Comparison of ENCODE assay signal across 1 cellular context in the genomic region with DNA sequence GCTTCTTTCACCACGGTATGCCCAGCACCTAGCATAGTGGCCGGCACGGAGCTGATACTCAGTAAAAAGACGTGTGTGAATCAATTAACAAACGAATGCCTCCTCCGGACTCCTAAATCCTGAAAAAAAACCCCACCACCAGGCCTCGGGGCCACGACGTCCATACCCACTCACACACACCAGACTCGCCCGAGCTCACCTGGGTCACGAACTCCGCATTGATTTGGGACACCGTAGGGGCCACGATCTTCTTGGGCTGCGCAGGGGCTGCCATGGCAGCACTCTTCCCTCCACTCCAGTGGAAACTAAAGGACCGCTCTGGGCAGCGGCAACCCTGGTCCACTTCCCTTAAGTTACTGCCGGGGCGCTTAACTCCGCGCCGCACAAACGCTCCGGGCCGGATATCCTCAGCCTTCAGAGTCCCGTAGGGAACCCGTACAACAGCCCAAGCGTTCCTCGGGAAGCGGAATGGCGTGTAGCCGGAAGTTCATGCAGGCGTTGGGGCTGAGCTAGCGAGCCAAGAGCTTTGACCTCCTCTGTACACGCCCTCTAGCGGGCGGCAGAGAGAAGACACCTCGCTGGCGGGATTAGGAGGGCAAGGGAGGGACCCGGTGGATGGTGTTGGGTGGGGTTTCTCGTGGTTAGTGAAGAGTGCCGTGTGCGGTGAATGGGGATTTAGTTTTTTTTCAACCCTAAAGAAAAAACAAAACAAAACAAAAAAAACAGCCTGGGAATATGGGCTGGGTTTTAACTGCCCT.
TF ChIP-seq lines count a peak whose summit lies in the region.

A gene (minus strand): TSS at position 403 of the 758 bp plus-strand sequence. CDS start 129 bp downstream, at position 274.

TF ChIP-seq in HepG2, 621 proteins besides CTCF, POLR2A, EP300 and RAD21 (continued from another document and continues in another):
- TF ChIP-seq, protein P1, sequence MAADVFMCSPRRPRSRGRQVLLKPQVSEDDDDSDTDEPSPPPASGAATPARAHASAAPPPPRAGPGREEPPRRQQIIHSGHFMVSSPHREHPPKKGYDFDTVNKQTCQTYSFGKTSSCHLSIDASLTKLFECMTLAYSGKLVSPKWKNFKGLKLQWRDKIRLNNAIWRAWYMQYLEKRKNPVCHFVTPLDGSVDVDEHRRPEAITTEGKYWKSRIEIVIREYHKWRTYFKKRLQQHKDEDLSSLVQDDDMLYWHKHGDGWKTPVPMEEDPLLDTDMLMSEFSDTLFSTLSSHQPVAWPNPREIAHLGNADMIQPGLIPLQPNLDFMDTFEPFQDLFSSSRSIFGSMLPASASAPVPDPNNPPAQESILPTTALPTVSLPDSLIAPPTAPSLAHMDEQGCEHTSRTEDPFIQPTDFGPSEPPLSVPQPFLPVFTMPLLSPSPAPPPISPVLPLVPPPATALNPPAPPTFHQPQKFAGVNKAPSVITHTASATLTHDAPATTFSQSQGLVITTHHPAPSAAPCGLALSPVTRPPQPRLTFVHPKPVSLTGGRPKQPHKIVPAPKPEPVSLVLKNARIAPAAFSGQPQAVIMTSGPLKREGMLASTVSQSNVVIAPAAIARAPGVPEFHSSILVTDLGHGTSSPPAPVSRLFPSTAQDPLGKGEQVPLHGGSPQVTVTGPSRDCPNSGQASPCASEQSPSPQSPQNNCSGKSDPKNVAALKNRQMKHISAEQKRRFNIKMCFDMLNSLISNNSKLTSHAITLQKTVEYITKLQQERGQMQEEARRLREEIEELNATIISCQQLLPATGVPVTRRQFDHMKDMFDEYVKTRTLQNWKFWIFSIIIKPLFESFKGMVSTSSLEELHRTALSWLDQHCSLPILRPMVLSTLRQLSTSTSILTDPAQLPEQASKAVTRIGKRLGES (CRISPR knock-in tag; IDR thresholded peaks at IDR 0.05; ENCODE audit: borderline replicate concordance) = 0 out of 2 replicates have a peak, but pooled peaks have one; percentile 46
- TF ChIP-seq, protein P2, sequence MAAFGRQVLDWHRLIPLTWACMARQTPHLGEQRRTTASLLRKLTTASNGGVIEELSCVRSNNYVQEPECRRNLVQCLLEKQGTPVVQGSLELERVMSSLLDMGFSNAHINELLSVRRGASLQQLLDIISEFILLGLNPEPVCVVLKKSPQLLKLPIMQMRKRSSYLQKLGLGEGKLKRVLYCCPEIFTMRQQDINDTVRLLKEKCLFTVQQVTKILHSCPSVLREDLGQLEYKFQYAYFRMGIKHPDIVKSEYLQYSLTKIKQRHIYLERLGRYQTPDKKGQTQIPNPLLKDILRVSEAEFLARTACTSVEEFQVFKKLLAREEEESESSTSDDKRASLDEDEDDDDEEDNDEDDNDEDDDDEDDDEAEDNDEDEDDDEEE (CRISPR knock-in tag; IDR thresholded peaks at IDR 0.05) = no peak; the same call in 1 of the 2 replicates
- TF ChIP-seq, protein P3, sequence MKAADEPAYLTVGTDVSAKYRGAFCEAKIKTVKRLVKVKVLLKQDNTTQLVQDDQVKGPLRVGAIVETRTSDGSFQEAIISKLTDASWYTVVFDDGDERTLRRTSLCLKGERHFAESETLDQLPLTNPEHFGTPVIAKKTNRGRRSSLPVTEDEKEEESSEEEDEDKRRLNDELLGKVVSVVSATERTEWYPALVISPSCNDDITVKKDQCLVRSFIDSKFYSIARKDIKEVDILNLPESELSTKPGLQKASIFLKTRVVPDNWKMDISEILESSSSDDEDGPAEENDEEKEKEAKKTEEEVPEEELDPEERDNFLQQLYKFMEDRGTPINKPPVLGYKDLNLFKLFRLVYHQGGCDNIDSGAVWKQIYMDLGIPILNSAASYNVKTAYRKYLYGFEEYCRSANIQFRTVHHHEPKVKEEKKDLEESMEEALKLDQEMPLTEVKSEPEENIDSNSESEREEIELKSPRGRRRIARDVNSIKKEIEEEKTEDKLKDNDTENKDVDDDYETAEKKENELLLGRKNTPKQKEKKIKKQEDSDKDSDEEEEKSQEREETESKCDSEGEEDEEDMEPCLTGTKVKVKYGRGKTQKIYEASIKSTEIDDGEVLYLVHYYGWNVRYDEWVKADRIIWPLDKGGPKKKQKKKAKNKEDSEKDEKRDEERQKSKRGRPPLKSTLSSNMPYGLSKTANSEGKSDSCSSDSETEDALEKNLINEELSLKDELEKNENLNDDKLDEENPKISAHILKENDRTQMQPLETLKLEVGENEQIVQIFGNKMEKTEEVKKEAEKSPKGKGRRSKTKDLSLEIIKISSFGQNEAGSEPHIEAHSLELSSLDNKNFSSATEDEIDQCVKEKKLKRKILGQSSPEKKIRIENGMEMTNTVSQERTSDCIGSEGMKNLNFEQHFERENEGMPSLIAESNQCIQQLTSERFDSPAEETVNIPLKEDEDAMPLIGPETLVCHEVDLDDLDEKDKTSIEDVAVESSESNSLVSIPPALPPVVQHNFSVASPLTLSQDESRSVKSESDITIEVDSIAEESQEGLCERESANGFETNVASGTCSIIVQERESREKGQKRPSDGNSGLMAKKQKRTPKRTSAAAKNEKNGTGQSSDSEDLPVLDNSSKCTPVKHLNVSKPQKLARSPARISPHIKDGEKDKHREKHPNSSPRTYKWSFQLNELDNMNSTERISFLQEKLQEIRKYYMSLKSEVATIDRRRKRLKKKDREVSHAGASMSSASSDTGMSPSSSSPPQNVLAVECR (CRISPR knock-in tag; IDR thresholded peaks at IDR 0.05; ENCODE audit: borderline replicate concordance) = peak; percentile 91
- TF ChIP-seq ZZZ3 (CRISPR knock-in tag; IDR thresholded peaks at IDR 0.05; ENCODE audit: borderline replicate concordance) (peak; percentile 94; the same call in 1 of the 2 replicates), POLR2AphosphoS5 (IDR thresholded peaks at IDR 0.05; ENCODE audit: low read depth, low read length) (peak; percentile 97), ZKSCAN5 (CRISPR knock-in tag; IDR thresholded peaks at IDR 0.05) (no peak), CREM (IDR thresholded peaks at IDR 0.05) (peak; percentile 96), CREM (CRISPR knock-in tag; IDR thresholded peaks at IDR 0.05) (no peak), ADNP (CRISPR knock-in tag; IDR thresholded peaks at IDR 0.05) (no peak), THAP11 (CRISPR knock-in tag; IDR thresholded peaks at IDR 0.05) (peak; percentile 97), MBD4 (IDR thresholded peaks at IDR 0.05; ENCODE audit: borderline replicate concordance, low read length) (no peak), AGO2 (optimal IDR thresholded peaks at IDR 0.05; ENCODE audit: low read depth, low read length) (peak; percentile 31), NRL (CRISPR knock-in tag; IDR thresholded peaks at IDR 0.05; ENCODE audit: borderline replicate concordance) (peak; percentile 77; the same call in 1 of the 2 replicates), ZNF644 (CRISPR knock-in tag; IDR thresholded peaks at IDR 0.05; ENCODE audit: low read depth) (peak; percentile 49), TBX3 (IDR thresholded peaks at IDR 0.05; ENCODE audit: borderline replicate concordance) (peak; percentile 17; the same call in 1 of the 2 replicates), CAMTA2 (CRISPR knock-in tag; IDR thresholded peaks at IDR 0.05; ENCODE audit: borderline replicate concordance) (no peak; the same call in 1 of the 2 replicates), NONO (IDR thresholded peaks at IDR 0.05) (no peak), NONO (CRISPR knock-in tag; conservative IDR thresholded peaks at IDR 0.05) (peak; percentile 97), PITX1 (CRISPR knock-in tag; IDR thresholded peaks at IDR 0.05) (peak; percentile 93), TOE1 (CRISPR knock-in tag; IDR thresholded peaks at IDR 0.05) (no peak), JUN (CRISPR knock-in tag; IDR thresholded peaks at IDR 0.05) (no peak), ZNF792 (CRISPR knock-in tag; IDR thresholded peaks at IDR 0.05) (peak; percentile 85), ZNF12 (CRISPR knock-in tag; IDR thresholded peaks at IDR 0.05) (peak; percentile 20; the same call in 1 of the 2 replicates), ZNF207 (IDR thresholded peaks at IDR 0.05; ENCODE audit: borderline replicate concordance) (no peak), ARNTL (CRISPR knock-in tag; IDR thresholded peaks at IDR 0.05) (0 out of 2 replicates have a peak, but pooled peaks have one; percentile 48), FOSL2 (CRISPR knock-in tag; IDR thresholded peaks at IDR 0.05) (peak; percentile 63), ZNF777 (CRISPR knock-in tag; IDR thresholded peaks at IDR 0.05) (no peak), JUND (CRISPR knock-in tag; IDR thresholded peaks at IDR 0.05) (peak; percentile 74), SRY (CRISPR knock-in tag; IDR thresholded peaks at IDR 0.05) (peak; percentile 26; the same call in 1 of the 2 replicates), HNF4G (IDR thresholded peaks at IDR 0.05; ENCODE audit: borderline replicate concordance, low read depth, low read length) (0 out of 2 replicates have a peak, but pooled peaks have one; percentile 20), HNF4G (CRISPR knock-in tag; IDR thresholded peaks at IDR 0.05; ENCODE audit: borderline replicate concordance, low read depth) (no peak; the same call in 1 of the 2 replicates), PAWR (CRISPR knock-in tag; IDR thresholded peaks at IDR 0.05; ENCODE audit: borderline replicate concordance) (0 out of 2 replicates have a peak, but pooled peaks have one; percentile 81), AHR (CRISPR knock-in tag; IDR thresholded peaks at IDR 0.05) (peak; percentile 76; the same call in 1 of the 2 replicates), TEAD3 (CRISPR knock-in tag; optimal IDR thresholded peaks at IDR 0.05; ENCODE audit: borderline replicate concordance) (peak; percentile 63), ZNF256 (CRISPR knock-in tag; conservative IDR thresholded peaks at IDR 0.05) (no peak; the same call in 1 of the 2 replicates), ZSCAN31 (CRISPR knock-in tag; IDR thresholded peaks at IDR 0.05; ENCODE audit: low read depth) (peak; percentile 72; the same call in 1 of the 2 replicates), ZC3H13 (CRISPR knock-in tag; IDR thresholded peaks at IDR 0.05) (no peak; the same call in 1 of the 2 replicates)
- TF ChIP-seq, protein P4, sequence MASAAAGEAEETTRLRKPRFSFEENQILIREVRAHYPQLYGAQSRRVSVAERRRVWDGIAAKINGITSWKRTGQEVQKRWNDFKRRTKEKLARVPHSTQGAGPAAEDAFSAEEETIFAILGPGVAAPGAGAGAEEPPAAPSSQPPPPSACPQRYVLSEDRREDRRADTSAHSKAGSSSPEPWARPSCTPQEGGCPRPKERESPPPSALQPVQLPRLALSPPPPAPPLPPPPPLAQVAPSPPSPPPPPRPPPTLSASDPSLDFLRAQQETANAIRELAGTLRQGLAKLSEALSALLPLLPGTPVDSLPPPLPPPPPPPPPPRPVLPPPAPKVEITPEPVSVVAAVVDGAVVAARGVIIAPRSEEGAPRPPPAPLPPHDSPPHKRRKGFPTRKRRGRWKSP (CRISPR knock-in tag; IDR thresholded peaks at IDR 0.05) = peak; percentile 29; the same call in 1 of the 2 replicates
- TF ChIP-seq, protein P5, sequence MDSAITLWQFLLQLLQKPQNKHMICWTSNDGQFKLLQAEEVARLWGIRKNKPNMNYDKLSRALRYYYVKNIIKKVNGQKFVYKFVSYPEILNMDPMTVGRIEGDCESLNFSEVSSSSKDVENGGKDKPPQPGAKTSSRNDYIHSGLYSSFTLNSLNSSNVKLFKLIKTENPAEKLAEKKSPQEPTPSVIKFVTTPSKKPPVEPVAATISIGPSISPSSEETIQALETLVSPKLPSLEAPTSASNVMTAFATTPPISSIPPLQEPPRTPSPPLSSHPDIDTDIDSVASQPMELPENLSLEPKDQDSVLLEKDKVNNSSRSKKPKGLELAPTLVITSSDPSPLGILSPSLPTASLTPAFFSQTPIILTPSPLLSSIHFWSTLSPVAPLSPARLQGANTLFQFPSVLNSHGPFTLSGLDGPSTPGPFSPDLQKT (CRISPR knock-in tag; IDR thresholded peaks at IDR 0.05; ENCODE audit: borderline replicate concordance) = peak; percentile 21; the same call in 1 of the 2 replicates
- TF ChIP-seq, protein P6, sequence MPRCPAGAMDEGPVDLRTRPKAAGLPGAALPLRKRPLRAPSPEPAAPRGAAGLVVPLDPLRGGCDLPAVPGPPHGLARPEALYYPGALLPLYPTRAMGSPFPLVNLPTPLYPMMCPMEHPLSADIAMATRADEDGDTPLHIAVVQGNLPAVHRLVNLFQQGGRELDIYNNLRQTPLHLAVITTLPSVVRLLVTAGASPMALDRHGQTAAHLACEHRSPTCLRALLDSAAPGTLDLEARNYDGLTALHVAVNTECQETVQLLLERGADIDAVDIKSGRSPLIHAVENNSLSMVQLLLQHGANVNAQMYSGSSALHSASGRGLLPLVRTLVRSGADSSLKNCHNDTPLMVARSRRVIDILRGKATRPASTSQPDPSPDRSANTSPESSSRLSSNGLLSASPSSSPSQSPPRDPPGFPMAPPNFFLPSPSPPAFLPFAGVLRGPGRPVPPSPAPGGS (CRISPR knock-in tag; IDR thresholded peaks at IDR 0.05) = no peak
- TF ChIP-seq, protein P7, sequence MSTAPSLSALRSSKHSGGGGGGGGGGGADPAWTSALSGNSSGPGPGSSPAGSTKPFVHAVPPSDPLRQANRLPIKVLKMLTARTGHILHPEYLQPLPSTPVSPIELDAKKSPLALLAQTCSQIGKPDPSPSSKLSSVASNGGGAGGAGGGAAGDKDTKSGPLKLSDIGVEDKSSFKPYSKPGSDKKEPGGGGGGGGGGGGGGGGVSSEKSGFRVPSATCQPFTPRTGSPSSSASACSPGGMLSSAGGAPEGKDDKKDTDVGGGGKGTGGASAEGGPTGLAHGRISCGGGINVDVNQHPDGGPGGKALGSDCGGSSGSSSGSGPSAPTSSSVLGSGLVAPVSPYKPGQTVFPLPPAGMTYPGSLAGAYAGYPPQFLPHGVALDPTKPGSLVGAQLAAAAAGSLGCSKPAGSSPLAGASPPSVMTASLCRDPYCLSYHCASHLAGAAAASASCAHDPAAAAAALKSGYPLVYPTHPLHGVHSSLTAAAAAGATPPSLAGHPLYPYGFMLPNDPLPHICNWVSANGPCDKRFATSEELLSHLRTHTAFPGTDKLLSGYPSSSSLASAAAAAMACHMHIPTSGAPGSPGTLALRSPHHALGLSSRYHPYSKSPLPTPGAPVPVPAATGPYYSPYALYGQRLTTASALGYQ (CRISPR knock-in tag; IDR thresholded peaks at IDR 0.05) = peak; percentile 40; the same call in 1 of the 2 replicates
- TF ChIP-seq, protein P8, sequence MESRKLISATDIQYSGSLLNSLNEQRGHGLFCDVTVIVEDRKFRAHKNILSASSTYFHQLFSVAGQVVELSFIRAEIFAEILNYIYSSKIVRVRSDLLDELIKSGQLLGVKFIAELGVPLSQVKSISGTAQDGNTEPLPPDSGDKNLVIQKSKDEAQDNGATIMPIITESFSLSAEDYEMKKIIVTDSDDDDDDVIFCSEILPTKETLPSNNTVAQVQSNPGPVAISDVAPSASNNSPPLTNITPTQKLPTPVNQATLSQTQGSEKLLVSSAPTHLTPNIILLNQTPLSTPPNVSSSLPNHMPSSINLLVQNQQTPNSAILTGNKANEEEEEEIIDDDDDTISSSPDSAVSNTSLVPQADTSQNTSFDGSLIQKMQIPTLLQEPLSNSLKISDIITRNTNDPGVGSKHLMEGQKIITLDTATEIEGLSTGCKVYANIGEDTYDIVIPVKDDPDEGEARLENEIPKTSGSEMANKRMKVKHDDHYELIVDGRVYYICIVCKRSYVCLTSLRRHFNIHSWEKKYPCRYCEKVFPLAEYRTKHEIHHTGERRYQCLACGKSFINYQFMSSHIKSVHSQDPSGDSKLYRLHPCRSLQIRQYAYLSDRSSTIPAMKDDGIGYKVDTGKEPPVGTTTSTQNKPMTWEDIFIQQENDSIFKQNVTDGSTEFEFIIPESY (CRISPR knock-in tag; IDR thresholded peaks at IDR 0.05) = peak; percentile 54; the same call in 1 of the 2 replicates
